1 cellular context compared by ENCODE assay signal in genomic region chr4:184384056-184384809, GRCh38.
A peak's percentile ranks its signal among the peaks of the same experiment; 100 is the strongest.
TF ChIP-seq lines count a peak whose summit lies in the region.

No MANE protein-coding gene starts in this region.

TF ChIP-seq in HepG2, 621 proteins besides CTCF, POLR2A, EP300 and RAD21 (continued from another document):
- TF ChIP-seq MYPOP (CRISPR knock-in tag; IDR thresholded peaks at IDR 0.05) (peak; percentile 65; the same call in 1 of the 2 replicates), SAP130 (CRISPR knock-in tag; IDR thresholded peaks at IDR 0.05; ENCODE audit: low read depth) (peak; percentile 72; the same call in 1 of the 2 replicates), SOX5 (CRISPR knock-in tag; IDR thresholded peaks at IDR 0.05; ENCODE audit: borderline replicate concordance) (peak; percentile 78; the same call in 1 of the 2 replicates), ZNF644 (CRISPR knock-in tag; IDR thresholded peaks at IDR 0.05; ENCODE audit: low read depth) (peak; percentile 77; the same call in 1 of the 2 replicates), ZNF800 (CRISPR knock-in tag; IDR thresholded peaks at IDR 0.05) (no peak), EEA1 (CRISPR knock-in tag; IDR thresholded peaks at IDR 0.05; ENCODE audit: borderline replicate concordance) (no peak), HDAC1 (CRISPR knock-in tag; IDR thresholded peaks at IDR 0.05) (peak; percentile 82), KMT2A (CRISPR knock-in tag; IDR thresholded peaks at IDR 0.05) (peak; percentile 79; the same call in 1 of the 2 replicates), ZNF883 (CRISPR knock-in tag; IDR thresholded peaks at IDR 0.05; ENCODE audit: not compliant biosample characterization) (peak; percentile 81), PAX8 (CRISPR knock-in tag; IDR thresholded peaks at IDR 0.05; ENCODE audit: borderline replicate concordance) (no peak), ZNF431 (CRISPR knock-in tag; IDR thresholded peaks at IDR 0.05; ENCODE audit: borderline replicate concordance, low read depth) (0 out of 2 replicates have a peak, but pooled peaks have one; percentile 66), MIER2 (CRISPR knock-in tag; IDR thresholded peaks at IDR 0.05) (peak; percentile 65; the same call in 1 of the 2 replicates), ZNF709 (CRISPR knock-in tag; IDR thresholded peaks at IDR 0.05) (no peak), FOXP1 (IDR thresholded peaks at IDR 0.05) (no peak), FOXP1 (CRISPR knock-in tag; IDR thresholded peaks at IDR 0.05) (peak; percentile 62; the same call in 1 of the 2 replicates), IKZF5 (CRISPR knock-in tag; IDR thresholded peaks at IDR 0.05) (0 out of 2 replicates have a peak, but pooled peaks have one; percentile 59), CHD4 (IDR thresholded peaks at IDR 0.05; ENCODE audit: borderline replicate concordance, low read length) (no peak), ZNF367 (CRISPR knock-in tag; IDR thresholded peaks at IDR 0.05; ENCODE audit: borderline replicate concordance) (0 out of 2 replicates have a peak, but pooled peaks have one; percentile 52), ZNF772 (CRISPR knock-in tag; IDR thresholded peaks at IDR 0.05) (0 out of 2 replicates have a peak, but pooled peaks have one; percentile 38), TAF15 (IDR thresholded peaks at IDR 0.05; ENCODE audit: low read depth, low read length, poor library complexity, severe bottlenecking) (no peak), E2F1 (CRISPR knock-in tag; IDR thresholded peaks at IDR 0.05) (no peak), NFRKB (IDR thresholded peaks at IDR 0.05) (no peak), HOXA5 (CRISPR knock-in tag; IDR thresholded peaks at IDR 0.05) (no peak), AFF4 (CRISPR knock-in tag; IDR thresholded peaks at IDR 0.05) (peak; percentile 88; the same call in 1 of the 2 replicates), TEAD3 (CRISPR knock-in tag; optimal IDR thresholded peaks at IDR 0.05; ENCODE audit: borderline replicate concordance) (peak; percentile 97)
